Comparison of ENCODE assay signal across 6 cellular contexts in genomic region chr11:47895035-47895434, GRCh38.
"Had no signal": no experiment of that assay in that cellular context is flagged by ENCODE, and none has a peak within 500 bp of the region (broad histone marks: within the 10 kb centered on the region; RNA-seq: fewer than 3 reads in every experiment).

No MANE protein-coding gene starts in this region.

- H2AFZ ChIP-seq: GM23338 had no signal

- H3K4me3 ChIP-seq: GM23338, K562 had no signal

- H3K4me2 ChIP-seq: GM23338 had no signal

- ATAC-seq: GM23338, K562 had no signal

- DNase-seq: H9, HCEC 1CT, HFFc6, IMR-90 had no signal
